9 cellular contexts compared by ENCODE assay signal in genomic region chr11:46294365-46295309, GRCh38.
DNase-seq lines count a peak whose midpoint lies in the region; ATAC-seq, FAIRE-seq and TF ChIP-seq lines count a peak whose summit lies in the region.
"Had no signal": no experiment of that assay in that cellular context is flagged by ENCODE, and none has a peak within 500 bp of the region (broad histone marks: within the 10 kb centered on the region; RNA-seq: fewer than 3 reads in every experiment).

No MANE protein-coding gene starts in this region.

- ATAC-seq in HG03521 (IDR thresholded peaks at IDR 0.05; ENCODE audit: unreplicated experiment), result no peak

- no peak overlapping the region for H3K9ac ChIP-seq in mucosa of rectum (ENCODE audit: low read depth in 1 of 2, low read length in 2 of 2)

- peak; percentile 89 for DNase-seq in AG09319 (ENCODE audit: extremely low read depth, low read depth)
- peak; percentile 84 for DNase-seq in HTR-8/SVneo (ENCODE audit: insufficient read length, low spot score)
- DNase-seq in choroid plexus epithelial cell (ENCODE audit: low read depth), result peak; percentile 67
- no peak for DNase-seq in NCI-H510A (lab: John Stamatoyannopoulos, UW)
- DNase-seq in NCI-H1930 (lab: John Stamatoyannopoulos, UW), result no peak
- no peak for DNase-seq in HuH-7 (ENCODE audit: low spot score)

- peaks cover 4 to 11% of the 10 kb centered on the region in 2 donors for H3K36me3 ChIP-seq in mucosa of rectum (ENCODE audit: control insufficient read depth in 2 of 2, insufficient read depth in 2 of 2, low read length in 2 of 2)
- H3K36me3 ChIP-seq: neutrophil had no signal

- TF ChIP-seq CTCF in AG09319 (IDR thresholded peaks at IDR 0.05; ENCODE audit: low read depth, low read length), result no peak
- TF ChIP-seq CTCF in choroid plexus epithelial cell (conservative IDR thresholded peaks at IDR 0.05; ENCODE audit: low read depth, low read length), result no peak

- peaks cover 17 to 24% of the 10 kb centered on the region in 2 donors for H3K4me1 ChIP-seq in mucosa of rectum (ENCODE audit: control insufficient read depth in 2 of 2, insufficient read depth in 2 of 2, low read length in 2 of 2)

- H3K4me3 ChIP-seq in choroid plexus epithelial cell (ENCODE audit: low read depth, low read length) (peak overlapping the region; percentile 62), mucosa of rectum (ENCODE audit: low read length in 2 of 2) (peak overlapping the region; percentile 6 to 71)

- H3K27ac ChIP-seq in mucosa of rectum (ENCODE audit: low read depth in 2 of 2, low read length in 2 of 2), result peak overlapping the region; percentile 5 to 52
- H3K27ac ChIP-seq: neutrophil had no signal

- peak; percentile 64 for FAIRE-seq in HTR-8/SVneo (lab: Jason Lieb, UNC)

- no peaks in the 10 kb centered on the region for H3K9me3 ChIP-seq in mucosa of rectum (ENCODE audit: control insufficient read depth in 2 of 2, low read length in 2 of 2)
- H3K9me3 ChIP-seq: neutrophil had no signal

- H3K27me3 ChIP-seq in mucosa of rectum (ENCODE audit: control insufficient read depth in 2 of 2, insufficient read depth in 2 of 2, low read length in 2 of 2), result no peaks in the 10 kb centered on the region

Comparison
In these comparisons a context has a peak if more than half of its experiments do, and no peak if none do; other contexts are left out.
1. DNase-seq: peak in AG09319 (single experiment), HTR-8/SVneo (single experiment) and choroid plexus epithelial cell (single experiment); none in NCI-H510A (single experiment), NCI-H1930 (0 of 2) and HuH-7 (single experiment).